In genomic region chr11:84558085-84558905, GRCh38 we compare ENCODE assay signal across 8 cellular contexts.
A peak's percentile ranks its signal among the peaks of the same experiment; 100 is the strongest.
DNase-seq lines count a peak whose midpoint lies in the region; FAIRE-seq and TF ChIP-seq lines count a peak whose summit lies in the region.

No MANE protein-coding gene starts in this region.

- intact Hi-C loops in activated CD4-positive, alpha-beta memory T cell treated with anti-CD3 and anti-CD28 coated beads for 36 hours (cut with micrococcal nuclease) = no loop called here

- no peaks in the 10 kb centered on the region for H3K4me1 Mint-ChIP-seq in activated CD4-positive, alpha-beta memory T cell treated with anti-CD3 and anti-CD28 coated beads for 36 hours (ENCODE audit: low read depth)

- H3K4me3 Mint-ChIP-seq in activated CD4-positive, alpha-beta memory T cell treated with anti-CD3 and anti-CD28 coated beads for 36 hours = no peak overlapping the region

- H3K27ac Mint-ChIP-seq in activated CD4-positive, alpha-beta memory T cell treated with anti-CD3 and anti-CD28 coated beads for 36 hours = no peak overlapping the region

- TF ChIP-seq CTCF in GM12864 (IDR thresholded peaks at IDR 0.05; ENCODE audit: low read depth, low read length, missing control alignments) = peak; percentile 75

- H3K27me3 Mint-ChIP-seq in activated CD4-positive, alpha-beta memory T cell treated with anti-CD3 and anti-CD28 coated beads for 36 hours = no peaks in the 10 kb centered on the region

- POLR2A ChIA-PET in activated CD4-positive, alpha-beta memory T cell treated with anti-CD3 and anti-CD28 coated beads for 36 hours (lab: Charles Lee) = no interaction called here

- DNase-seq in AG08395 (ENCODE audit: low spot score) (peak; percentile 55), GM12864 (ENCODE audit: low read depth) (peak; percentile 27), HCEC 1CT (peak; percentile 43), LoVo (ENCODE audit: low spot score) (peak; percentile 54), SW480 (ENCODE audit: low spot score) (peak; percentile 42), frontal cortex (ENCODE audit: low spot score in 2 of 2) (peak in 1 of 2 donors; percentile 24), retina (peak; percentile 40)
- no peak for DNase-seq in activated CD4-positive, alpha-beta memory T cell treated with anti-CD3 and anti-CD28 coated beads for 36 hours

- CTCF ChIA-PET in activated CD4-positive, alpha-beta memory T cell treated with anti-CD3 and anti-CD28 coated beads for 36 hours (lab: Charles Lee) = interaction anchor here (1.6 kb wide), 1 partner anchor 8 kb away, joined by 3 read pairs; no protein-coding TSS in a partner anchor

- FAIRE-seq in frontal cortex (lab: Jason Lieb, UNC) = peak; percentile 87

- H3K36me3 Mint-ChIP-seq in activated CD4-positive, alpha-beta memory T cell treated with anti-CD3 and anti-CD28 coated beads for 36 hours = no peaks in the 10 kb centered on the region

- H3K9me3 Mint-ChIP-seq in activated CD4-positive, alpha-beta memory T cell treated with anti-CD3 and anti-CD28 coated beads for 36 hours = peaks cover 4% of the 10 kb centered on the region

- no peak overlapping the region for H3K4me3 ChIP-seq in GM12864 (ENCODE audit: low read depth, low read length)
